Comparison of ENCODE assay signal across 8 cellular contexts in genomic region chr20:60206259-60206658, GRCh38.
DNase-seq lines count a peak whose midpoint lies in the region; ATAC-seq, FAIRE-seq and TF ChIP-seq lines count a peak whose summit lies in the region.

No MANE protein-coding gene starts in this region.

- peak; percentile 37 for TF ChIP-seq CTCF in D721Med (IDR thresholded peaks at IDR 0.05; ENCODE audit: insufficient read depth, missing control alignments)

- no peak for FAIRE-seq in D721Med (lab: Jason Lieb, UNC)
- peak; percentile 28 for FAIRE-seq in HTR-8/SVneo (lab: Jason Lieb, UNC)

- DNase-seq in D721Med (ENCODE audit: insufficient read length, low spot score), result no peak
- peak; percentile 56 for DNase-seq in HTR-8/SVneo (ENCODE audit: insufficient read length, low spot score)
- DNase-seq in SKM-1 treated with dmso at 0.1 percent for 144 hours (lab: John Stamatoyannopoulos, UW; ENCODE audit: unreplicated experiment), result peak; percentile 81
- DNase-seq in iPS-NIHi7 (ENCODE audit: extremely low spot score), result peak; percentile 79
- no peak for DNase-seq in stimulated activated naive CD4-positive, alpha-beta T cell (lab: John Stamatoyannopoulos, UW)
- no peak for DNase-seq in activated T-cell treated with anti-CD3 and anti-CD28 coated beads for 4 hours

- ATAC-seq in GM21515 (IDR thresholded peaks at IDR 0.05; ENCODE audit: unreplicated experiment), result no peak
- no peak for ATAC-seq in HG03565 (IDR thresholded peaks at IDR 0.05; ENCODE audit: unreplicated experiment)

Comparison
In these comparisons a context has a peak if more than half of its experiments do, and no peak if none do; other contexts are left out.
1. DNase-seq: peak in HTR-8/SVneo (single experiment), SKM-1 treated with dmso at 0.1 percent for 144 hours (single experiment) and iPS-NIHi7 (single experiment); none in D721Med (single experiment), stimulated activated naive CD4-positive, alpha-beta T cell (0 of 6) and activated T-cell treated with anti-CD3 and anti-CD28 coated beads for 4 hours (single experiment).